ENCODE assay signal across 1 cellular context in genomic region chr15:39362832-39363561, GRCh38.
TF ChIP-seq lines count a peak whose summit lies in the region.

No MANE protein-coding gene starts in this region.

TF ChIP-seq in K562, 482 proteins besides CTCF, POLR2A, EP300 and RAD21 (continued from another document):
- TF ChIP-seq TSHZ1 (CRISPR knock-in tag; IDR thresholded peaks at IDR 0.05) (no peak), RFX5 (IDR thresholded peaks at IDR 0.05; ENCODE audit: low read depth, low read length) (no peak), MAZ (CRISPR knock-in tag; conservative IDR thresholded peaks at IDR 0.05 in 1 of 2, IDR thresholded peaks at IDR 0.05 in 1 of 2) (no peak), BCLAF1 (IDR thresholded peaks at IDR 0.05; ENCODE audit: borderline replicate concordance in 1 of 2, control insufficient read depth in 1 of 2, low read depth in 2 of 2, low read length in 1 of 2) (no peak)
